In the genomic region with DNA sequence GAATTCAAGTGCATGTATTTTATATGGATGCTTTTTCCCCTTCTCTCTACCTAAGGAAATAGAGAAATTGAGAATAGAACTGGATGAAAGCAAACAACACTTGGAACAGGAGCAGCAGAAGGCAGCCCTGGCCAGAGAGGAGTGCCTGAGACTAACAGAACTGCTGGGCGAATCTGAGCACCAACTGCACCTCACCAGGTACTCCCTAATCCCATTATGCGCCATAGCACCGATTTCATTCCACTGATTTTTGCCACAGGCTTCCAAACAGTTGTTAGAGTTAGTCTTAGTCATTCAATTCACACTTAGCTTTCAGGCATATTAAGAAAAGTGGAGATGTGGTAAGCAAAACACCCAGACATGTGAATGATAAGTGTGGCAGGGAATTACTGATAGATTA, we compare ENCODE assay signal across 24 cellular contexts.
"Had no signal": no experiment of that assay in that cellular context is flagged by ENCODE, and none has a peak within 500 bp of the region (broad histone marks: within the 10 kb centered on the region; RNA-seq: fewer than 3 reads in every experiment).

No MANE protein-coding gene starts in this region.

- H3K9ac ChIP-seq: parathyroid adenoma had no signal

- H2AFZ ChIP-seq: hepatocyte, parathyroid adenoma had no signal

- H3K27me3 ChIP-seq: gastrocnemius medialis, hepatocyte, sigmoid colon, vagina had no signal

- H3K4me3 ChIP-seq: gastrocnemius medialis, hepatocyte, psoas muscle, sigmoid colon, thoracic aorta, vagina had no signal

- H3K27ac ChIP-seq: epithelial cell of prostate, gastrocnemius medialis, hepatocyte, parathyroid adenoma, psoas muscle, sigmoid colon, thoracic aorta, vagina had no signal

- H3K4me1 ChIP-seq: parathyroid adenoma, sigmoid colon, vagina had no signal

- DNase-seq: activated CD4-positive, alpha-beta T cell treated with anti-CD3 and anti-CD28 coated beads for 4 hours; activated CD4-positive, alpha-beta T cell treated with anti-CD3 and anti-CD28 coated beads, Interleukin-2, amount 50 U/mL, for 48 hours; activated CD4-positive, CD25-positive, alpha-beta regulatory T cell; activated CD8-positive, alpha-beta memory T cell treated with anti-CD3 and anti-CD28 coated beads for 24 hours; activated effector memory CD4-positive, alpha-beta T cell treated with Interleukin-2 at 50 U/mL for 16 hours; activated naive CD4-positive, alpha-beta T cell treated with Interleukin-2 at 50 U/mL for 16 hours; anterior cingulate cortex; cortex of kidney; gastrocnemius medialis; immature natural killer cell; kidney; left colon; naive thymus-derived CD8-positive, alpha-beta T cell; occipital lobe; psoas muscle; sigmoid colon; small intestine; stimulated activated CD4-positive, alpha-beta T cell treated with anti-CD3 and anti-CD28 coated beads, Interleukin-4, amount 100 ng/mL, for 24 hours; T-helper 1 cell had no signal

- H3K4me2 ChIP-seq: hepatocyte had no signal

- H3K9me3 ChIP-seq: gastrocnemius medialis, psoas muscle, sigmoid colon, vagina had no signal

- H3K79me2 ChIP-seq: hepatocyte, parathyroid adenoma had no signal
